ENCODE assay signal across 12 cellular contexts in genomic region chr2:46878886-46879285, GRCh38. TPM values are rescaled to one million over a fixed set of nuclear protein-coding genes. Genes with fewer than 3 reads are reported as not detected.
A peak's percentile ranks its signal among the peaks of the same experiment; 100 is the strongest.
DNase-seq lines count a peak whose midpoint lies in the region; ATAC-seq and TF ChIP-seq lines count a peak whose summit lies in the region.
"Had no signal": no experiment of that assay in that cellular context is flagged by ENCODE, and none has a peak within 500 bp of the region (broad histone marks: within the 10 kb centered on the region; RNA-seq: fewer than 3 reads in every experiment).

No MANE protein-coding gene starts in this region.

- no peaks in the 10 kb centered on the region for H3K36me3 ChIP-seq in gastrocnemius medialis

- peaks cover 17% of the 10 kb centered on the region for H3K4me1 Mint-ChIP-seq in mesothelial cell of epicardium

- peak; percentile 32 for DNase-seq in HCEC 1CT
- DNase-seq in islet precursor cell = peak; percentile 88
- no peak for DNase-seq in gastrocnemius medialis
- DNase-seq in NCI-H2227 (lab: John Stamatoyannopoulos, UW; ENCODE audit: unreplicated experiment) = no peak
- no peak for DNase-seq in mesothelial cell of epicardium (ENCODE audit: low spot score in 2 of 2, unreplicated experiment in 2 of 2)
- DNase-seq in stimulated activated CD4-positive, alpha-beta T cell treated with anti-CD3 and anti-CD28 coated beads, Interleukin-12 subunit alpha, Interleukin-12 subunit beta, amount 100 ng/mL, for 4 hours = no peak
- DNase-seq: activated CD4-positive, alpha-beta T cell treated with anti-CD3 and anti-CD28 coated beads, Interleukin-2, amount 50 U/mL, for 1 hour; DMS53; NCI-H1694; RPMI8226 had no signal

- H3K9me3 ChIP-seq in gastrocnemius medialis = no peaks in the 10 kb centered on the region

- no peak overlapping the region for H3K4me3 Mint-ChIP-seq in mesothelial cell of epicardium

- no peaks in the 10 kb centered on the region for H3K9me3 Mint-ChIP-seq in mesothelial cell of epicardium

- no peaks in the 10 kb centered on the region for H3K27me3 ChIP-seq in gastrocnemius medialis

- intact Hi-C loops in gastrocnemius medialis (cut with DNase I; ENCODE audit: low total_unique reads) = loop anchor here (10.0 kb wide), 1 partner anchor 884 kb away; no protein-coding TSS in a partner anchor

- peak overlapping the region; percentile 8 for H3K27ac ChIP-seq in cingulate gyrus (ENCODE audit: low read depth, low read length)
- H3K27ac ChIP-seq in gastrocnemius medialis = peak overlapping the region; percentile 9 to 53 (median 24)

- H3K4me1 ChIP-seq in gastrocnemius medialis = peaks cover 18 to 23% of the 10 kb centered on the region in 2 donors

- no peak overlapping the region for H3K4me3 ChIP-seq in gastrocnemius medialis

- in situ Hi-C loops in gastrocnemius medialis (cut with MboI; ENCODE audit: low sequenced_read_pairs in 4 of 4) = loop anchor here in 2 of 4 donors (10.0 kb wide), 1 partner anchor 64 kb away; no protein-coding TSS in a partner anchor

- no peak overlapping the region for H3K27ac Mint-ChIP-seq in mesothelial cell of epicardium

- no peak for TF ChIP-seq CTCF in gastrocnemius medialis (IDR thresholded peaks at IDR 0.05 in 4 of 5, conservative IDR thresholded peaks at IDR 0.05 in 1 of 5)
- TF ChIP-seq CTCF in mesothelial cell of epicardium (IDR thresholded peaks at IDR 0.05; ENCODE audit: unreplicated experiment) = no peak

- no peak for TF ChIP-seq POLR2A in gastrocnemius medialis (IDR thresholded peaks at IDR 0.05)

- peaks cover 1% of the 10 kb centered on the region for H3K27me3 Mint-ChIP-seq in mesothelial cell of epicardium (ENCODE audit: low read depth)

- no peaks in the 10 kb centered on the region for H3K36me3 Mint-ChIP-seq in mesothelial cell of epicardium

- ATAC-seq in gastrocnemius medialis (no peak), GM21515 (IDR thresholded peaks at IDR 0.05; ENCODE audit: unreplicated experiment) (no peak)

RNA-seq across cellular contexts. Expression of gene MCFD2, which starts 36.7 kb away (rescaled TPM):
- total RNA-seq in gastrocnemius medialis = 100 to 1,000 TPM in 3 of 4 donors, 10 to 100 TPM in 1; 87.9 to 182 (median 106) TPM
- total RNA-seq in mesothelial cell of epicardium = 78.0 to 82.0 TPM (median 81.9 TPM) in 3 replicates

Comparison
In these comparisons a context has a peak if more than half of its experiments do, and no peak if none do; other contexts are left out.
1. DNase-seq: peak in HCEC 1CT (single experiment) and islet precursor cell (single experiment); none in gastrocnemius medialis (0 of 2), NCI-H2227 (single experiment), mesothelial cell of epicardium (0 of 2) and stimulated activated CD4-positive, alpha-beta T cell treated with anti-CD3 and anti-CD28 coated beads, Interleukin-12 subunit alpha, Interleukin-12 subunit beta, amount 100 ng/mL, for 4 hours (single experiment).